14 cellular contexts compared by ENCODE assay signal in the genomic region with DNA sequence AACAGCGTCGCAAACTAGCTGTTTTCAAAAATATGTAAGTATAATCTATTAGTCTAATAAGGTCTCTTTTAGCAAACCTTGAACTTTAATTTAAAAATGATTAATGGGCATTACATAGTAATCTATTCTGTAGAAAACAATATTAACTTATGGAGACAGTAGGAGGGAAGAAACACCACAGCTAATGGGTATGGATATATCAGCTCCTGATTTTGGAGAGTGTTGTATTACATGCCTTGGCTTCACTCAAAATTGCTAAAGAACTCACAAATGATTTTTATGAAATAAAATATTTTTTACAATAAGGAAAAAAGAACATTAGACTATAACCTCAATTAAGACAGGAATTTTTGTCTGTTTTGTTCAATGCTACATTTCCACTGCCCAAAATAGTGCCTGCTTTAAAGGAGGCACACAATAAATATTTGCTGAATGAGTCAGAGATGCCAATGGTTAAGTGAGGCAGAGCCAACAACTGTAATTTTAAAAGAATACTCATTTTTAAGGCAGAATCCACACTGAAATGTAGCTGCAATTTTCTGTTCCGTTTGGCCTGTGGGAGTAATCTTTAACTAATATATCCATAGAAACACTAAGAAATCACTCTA. TPM values are rescaled to one million over a fixed set of nuclear protein-coding genes. Genes with fewer than 3 reads are reported as not detected.
DNase-seq lines count a peak whose midpoint lies in the region; ATAC-seq, FAIRE-seq and TF ChIP-seq lines count a peak whose summit lies in the region.
"Had no signal": no experiment of that assay in that cellular context is flagged by ENCODE, and none has a peak within 500 bp of the region (broad histone marks: within the 10 kb centered on the region; RNA-seq: fewer than 3 reads in every experiment).

No MANE protein-coding gene starts in this region.

- H3K36me3 ChIP-seq in right atrium auricular region = peaks cover 3% of the 10 kb centered on the region
- peaks cover 10% of the 10 kb centered on the region for H3K36me3 ChIP-seq in HAP-1 (replicated peaks)

- peaks cover 35% of the 10 kb centered on the region for H3K4me1 Mint-ChIP-seq in activated T-helper 1 cell treated with anti-CD3 and anti-CD28 coated beads, Interleukin-12 subunit alpha, Interleukin-12 subunit beta, Interleukin-2, Interleukin-4 antibody, amounts not matched to agents 30 ng/mL and 10 ng/mL and 1 ng/mL, durations not matched to agents 14 hours and 24 hours and 36 hours (ENCODE audit: low read depth)

- no peak overlapping the region for H3K4me3 Mint-ChIP-seq in activated T-helper 1 cell treated with anti-CD3 and anti-CD28 coated beads, Interleukin-12 subunit alpha, Interleukin-12 subunit beta, Interleukin-2, Interleukin-4 antibody, amounts not matched to agents 30 ng/mL and 10 ng/mL and 1 ng/mL, durations not matched to agents 14 hours and 24 hours and 36 hours
- H3K4me3 Mint-ChIP-seq: endodermal cell, naive B cell had no signal

- H3K9me3 Mint-ChIP-seq in activated T-helper 1 cell treated with anti-CD3 and anti-CD28 coated beads, Interleukin-12 subunit alpha, Interleukin-12 subunit beta, Interleukin-2, Interleukin-4 antibody, amounts not matched to agents 30 ng/mL and 10 ng/mL and 1 ng/mL, durations not matched to agents 14 hours and 24 hours and 36 hours = no peaks in the 10 kb centered on the region
- H3K9me3 Mint-ChIP-seq: endodermal cell, naive B cell had no signal

- no peak for DNase-seq in left ventricle myocardium superior
- DNase-seq in right atrium auricular region (ENCODE audit: low spot score) = no peak
- peak; percentile 30 for DNase-seq in SW480 (ENCODE audit: low spot score)
- DNase-seq in foreskin melanocyte = peak; percentile 61
- no peak for DNase-seq in HAP-1 (ENCODE audit: low spot score in 2 of 2)
- DNase-seq in HTR-8/SVneo (ENCODE audit: insufficient read length, low spot score) = no peak
- DNase-seq in activated T-helper 1 cell treated with anti-CD3 and anti-CD28 coated beads, Interleukin-12 subunit alpha, Interleukin-12 subunit beta, Interleukin-2, Interleukin-4 antibody, amounts not matched to agents 30 ng/mL and 10 ng/mL and 1 ng/mL, durations not matched to agents 14 hours and 24 hours and 36 hours (ENCODE audit: low spot score) = no peak
- DNase-seq: activated CD8-positive, alpha-beta memory T cell treated with anti-CD3 and anti-CD28 coated beads for 24 hours; endodermal cell; naive B cell; NCI-H1436 treated with DMSO at 0.1 percent for 48 hours; NK-92 treated with Interleukin-12 subunit alpha and Interleukin-12 subunit beta, amount 100 ng/mL, for 24 hours; thyroid gland had no signal

- in situ Hi-C loops in HAP-1 (cut with MboI; ENCODE audit: low sequenced_read_pairs) = no loop called here

- no peak for TF ChIP-seq CTCF in right atrium auricular region (IDR thresholded peaks at IDR 0.05)

- no peak overlapping the region for H3K27ac ChIP-seq in right atrium auricular region

- H3K4me3 ChIP-seq in right atrium auricular region (no peak overlapping the region), HAP-1 (no peak overlapping the region)
- H3K4me3 ChIP-seq: thyroid gland had no signal

- no peak for FAIRE-seq in HTR-8/SVneo (lab: Jason Lieb, UNC)

- ATAC-seq in left ventricle myocardium superior (peak; percentile 34), HG02588 (IDR thresholded peaks at IDR 0.05; ENCODE audit: unreplicated experiment) (no peak)

- peaks cover 34% of the 10 kb centered on the region for H3K36me3 Mint-ChIP-seq in activated T-helper 1 cell treated with anti-CD3 and anti-CD28 coated beads, Interleukin-12 subunit alpha, Interleukin-12 subunit beta, Interleukin-2, Interleukin-4 antibody, amounts not matched to agents 30 ng/mL and 10 ng/mL and 1 ng/mL, durations not matched to agents 14 hours and 24 hours and 36 hours (ENCODE audit: low read depth)

- intact Hi-C loops in left ventricle myocardium superior (cut with micrococcal nuclease) = no loop called here
- intact Hi-C loops in activated T-helper 1 cell treated with anti-CD3 and anti-CD28 coated beads, Interleukin-12 subunit alpha, Interleukin-12 subunit beta, Interleukin-2, Interleukin-4 antibody, amounts not matched to agents 30 ng/mL and 10 ng/mL and 1 ng/mL, durations not matched to agents 14 hours and 24 hours and 36 hours (cut with micrococcal nuclease) = no loop called here

- H3K27me3 ChIP-seq in right atrium auricular region (no peaks in the 10 kb centered on the region), HAP-1 (ENCODE audit: low read depth) (no peaks in the 10 kb centered on the region)
- H3K27me3 ChIP-seq: thyroid gland had no signal

- H3K9me3 ChIP-seq in right atrium auricular region (no peaks in the 10 kb centered on the region), HAP-1 (no peaks in the 10 kb centered on the region)
- H3K9me3 ChIP-seq: thyroid gland had no signal

- peaks cover 0 to 13% of the 10 kb centered on the region in 2 donors for H3K4me1 ChIP-seq in right atrium auricular region
- H3K4me1 ChIP-seq in HAP-1 = no peaks in the 10 kb centered on the region

- no peak overlapping the region for H3K27ac Mint-ChIP-seq in activated T-helper 1 cell treated with anti-CD3 and anti-CD28 coated beads, Interleukin-12 subunit alpha, Interleukin-12 subunit beta, Interleukin-2, Interleukin-4 antibody, amounts not matched to agents 30 ng/mL and 10 ng/mL and 1 ng/mL, durations not matched to agents 14 hours and 24 hours and 36 hours
- H3K27ac Mint-ChIP-seq: endodermal cell, naive B cell had no signal

- no peaks in the 10 kb centered on the region for H3K27me3 Mint-ChIP-seq in activated T-helper 1 cell treated with anti-CD3 and anti-CD28 coated beads, Interleukin-12 subunit alpha, Interleukin-12 subunit beta, Interleukin-2, Interleukin-4 antibody, amounts not matched to agents 30 ng/mL and 10 ng/mL and 1 ng/mL, durations not matched to agents 14 hours and 24 hours and 36 hours (ENCODE audit: insufficient read depth)
- H3K27me3 Mint-ChIP-seq: naive B cell had no signal

RNA-seq across cellular contexts. Expression of gene ATG5, which starts 15.7 kb away (rescaled TPM):
- total RNA-seq in left ventricle myocardium superior = 16.6 TPM
- 10 to 100 TPM; 11.0 to 18.0 TPM for total RNA-seq in right atrium auricular region
- 36.0 and 36.7 TPM in 2 replicates for total RNA-seq in activated T-helper 1 cell treated with anti-CD3 and anti-CD28 coated beads, Interleukin-12 subunit alpha, Interleukin-12 subunit beta, Interleukin-2, Interleukin-4 antibody, amounts not matched to agents 30 ng/mL and 10 ng/mL and 1 ng/mL, durations not matched to agents 14 hours and 24 hours and 36 hours

RNA-seq across cellular contexts. Expression of gene CRYBG1, which starts 50.6 kb away (rescaled TPM):
- total RNA-seq in left ventricle myocardium superior = 2.0 TPM
- total RNA-seq in right atrium auricular region = 1 to 10 TPM; 1.6 to 1.9 TPM
- 10.2 and 11.4 TPM in 2 replicates for total RNA-seq in activated T-helper 1 cell treated with anti-CD3 and anti-CD28 coated beads, Interleukin-12 subunit alpha, Interleukin-12 subunit beta, Interleukin-2, Interleukin-4 antibody, amounts not matched to agents 30 ng/mL and 10 ng/mL and 1 ng/mL, durations not matched to agents 14 hours and 24 hours and 36 hours

Comparison
In these comparisons a context has a peak if more than half of its experiments do, and no peak if none do; other contexts are left out.
1. DNase-seq: peak in SW480 (single experiment) and foreskin melanocyte (single experiment); none in left ventricle myocardium superior (single experiment), right atrium auricular region (single experiment), HAP-1 (0 of 2), HTR-8/SVneo (single experiment) and activated T-helper 1 cell treated with anti-CD3 and anti-CD28 coated beads, Interleukin-12 subunit alpha, Interleukin-12 subunit beta, Interleukin-2, Interleukin-4 antibody, amounts not matched to agents 30 ng/mL and 10 ng/mL and 1 ng/mL, durations not matched to agents 14 hours and 24 hours and 36 hours (single experiment).